20 cellular contexts compared by ENCODE assay signal in the genomic region with DNA sequence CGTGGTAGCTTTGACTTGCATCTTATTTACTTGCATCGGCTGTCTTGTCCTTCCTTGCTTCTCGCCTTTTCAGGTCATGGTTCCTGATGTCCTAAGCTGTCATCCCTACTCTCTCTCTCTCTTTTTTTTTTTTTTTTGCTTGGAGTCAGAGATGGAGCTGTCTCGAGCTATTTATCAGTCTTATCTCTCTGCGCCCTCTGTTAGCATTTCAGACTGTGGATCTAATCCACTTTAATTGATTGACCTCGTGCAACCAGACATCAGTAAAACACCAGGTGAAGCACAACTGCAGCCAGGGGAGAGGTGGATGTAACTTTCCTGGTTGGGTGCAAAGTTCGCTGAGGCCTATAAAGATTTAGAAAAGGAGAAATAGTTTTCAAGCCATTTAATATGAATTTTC.
DNase-seq lines count a peak whose midpoint lies in the region; ATAC-seq, FAIRE-seq and TF ChIP-seq lines count a peak whose summit lies in the region.
"Had no signal": no experiment of that assay in that cellular context is flagged by ENCODE, and none has a peak within 500 bp of the region (broad histone marks: within the 10 kb centered on the region; RNA-seq: fewer than 3 reads in every experiment).

No MANE protein-coding gene starts in this region.

- H3K36me3 Mint-ChIP-seq in GM23338 (ENCODE audit: low read depth), result no peaks in the 10 kb centered on the region
- H3K36me3 Mint-ChIP-seq: CD4-positive, alpha-beta memory T cell had no signal

- WGBS in small intestine, 3 donors, result 16 to 61% (median 40%) methylated on average over 7 of the region's 7 CpGs

- H3K36me3 ChIP-seq in WERI-Rb-1 (no peaks in the 10 kb centered on the region), small intestine (ENCODE audit: control insufficient read depth in 2 of 2, insufficient read depth in 2 of 2, low read length in 2 of 2) (no peaks in the 10 kb centered on the region), GM23338 (ENCODE audit: insufficient read depth) (no peaks in the 10 kb centered on the region)

- H2AFZ ChIP-seq in GM23338, result no peak overlapping the region
- H2AFZ ChIP-seq: GM23248 had no signal

- no peak overlapping the region for H3K27ac Mint-ChIP-seq in GM23338
- H3K27ac Mint-ChIP-seq: CD4-positive, alpha-beta memory T cell had no signal

- DNase-seq in NCI-H82 (lab: John Stamatoyannopoulos, UW) (peak; percentile 85), WERI-Rb-1 (peak; percentile 52), small intestine (peak; percentile 21), GM23338 (ENCODE audit: low spot score) (no peak), NCI-H187 (lab: John Stamatoyannopoulos, UW) (no peak), foreskin fibroblast (no peak)
- DNase-seq: 8988T; ACHN; AML-193; Caco-2; CD4-positive, alpha-beta memory T cell; DMS153; EL; GDM1; GM23248; H9 had no signal

- no peaks in the 10 kb centered on the region for H3K9me2 ChIP-seq in GM23338 (ENCODE audit: insufficient read depth)

- peaks cover 2% of the 10 kb centered on the region for H3K27me3 Mint-ChIP-seq in GM23338 (ENCODE audit: insufficient read depth, low read depth, poor library complexity)
- H3K27me3 Mint-ChIP-seq: CD4-positive, alpha-beta memory T cell had no signal

- H3K9me3 Mint-ChIP-seq in GM23338, result no peaks in the 10 kb centered on the region; the same call in 2 of the 3 replicates
- H3K9me3 Mint-ChIP-seq: H9 had no signal

- H3F3A ChIP-seq in GM23338 (replicated peaks; ENCODE audit: low read depth), result no peaks in the 10 kb centered on the region

- no peaks in the 10 kb centered on the region for H3K27me3 ChIP-seq in WERI-Rb-1 (ENCODE audit: insufficient read depth, low read depth, severe bottlenecking)
- H3K27me3 ChIP-seq in small intestine (ENCODE audit: control insufficient read depth in 2 of 2, insufficient read depth in 2 of 2, low read length in 2 of 2), result no peaks in the 10 kb centered on the region
- H3K27me3 ChIP-seq in GM23338 (ENCODE audit: insufficient read depth), result no peaks in the 10 kb centered on the region

- H3K4me3 Mint-ChIP-seq in GM23338, result no peak overlapping the region
- H3K4me3 Mint-ChIP-seq: CD4-positive, alpha-beta memory T cell; H9 had no signal

- H3K4me1 ChIP-seq in small intestine (ENCODE audit: control insufficient read depth in 2 of 2, insufficient read depth in 1 of 2, low read depth in 1 of 2, low read length in 1 of 2), result no peaks in the 10 kb centered on the region
- no peaks in the 10 kb centered on the region for H3K4me1 ChIP-seq in GM23338 (ENCODE audit: insufficient read depth)
- H3K4me1 ChIP-seq: A549, Caco-2 had no signal

- H3K27ac ChIP-seq in WERI-Rb-1, result peak overlapping the region; percentile 65
- H3K27ac ChIP-seq in small intestine (ENCODE audit: low read depth in 1 of 2, low read length in 1 of 2), result no peak overlapping the region
- no peak overlapping the region for H3K27ac ChIP-seq in GM23338 (ENCODE audit: low read depth)
- H3K27ac ChIP-seq: A549, GM23248 had no signal

- no peaks in the 10 kb centered on the region for H3K9me3 ChIP-seq in WERI-Rb-1 (ENCODE audit: severe bottlenecking)
- no peaks in the 10 kb centered on the region for H3K9me3 ChIP-seq in small intestine (ENCODE audit: control insufficient read depth, low read depth)
- H3K9me3 ChIP-seq: A549, Caco-2 had no signal

- H3K4me2 ChIP-seq in GM23338, result no peak overlapping the region
- H3K4me2 ChIP-seq: A549 had no signal

- no peaks in the 10 kb centered on the region for H4K20me1 ChIP-seq in GM23338 (replicated peaks; ENCODE audit: insufficient read depth)

- 0 out of 3 replicates have a peak, but pooled peaks cover 3% of the 10 kb centered on the region for H3K4me1 Mint-ChIP-seq in GM23338
- H3K4me1 Mint-ChIP-seq: CD4-positive, alpha-beta memory T cell had no signal

- H3K4me3 ChIP-seq in WERI-Rb-1 (ENCODE audit: low read depth, low read length) (no peak overlapping the region), small intestine (ENCODE audit: low read depth in 1 of 2, low read length in 2 of 2) (no peak overlapping the region), GM23338 (no peak overlapping the region), foreskin fibroblast (ENCODE audit: low read depth in 1 of 2, low read length in 2 of 2) (no peak overlapping the region)
- H3K4me3 ChIP-seq: A549, GM12878, GM23248 had no signal

- ATAC-seq in GM23338, result no peak
- ATAC-seq: A549, GM12878, HCT116 had no signal

- H3K79me2 ChIP-seq in GM23338 (replicated peaks; ENCODE audit: insufficient read depth), result no peaks in the 10 kb centered on the region

- no peak for TF ChIP-seq CTCF in WERI-Rb-1 (IDR thresholded peaks at IDR 0.05; ENCODE audit: low read depth, low read length)
- TF ChIP-seq CTCF in GM23338 (conservative IDR thresholded peaks at IDR 0.05; ENCODE audit: low read depth in 2 of 2), result no peak
- no peak for TF ChIP-seq CTCF in foreskin fibroblast (IDR thresholded peaks at IDR 0.05; ENCODE audit: low read depth, low read length)

- FAIRE-seq in small intestine (lab: Jason Lieb, UNC), result no peak
- FAIRE-seq: A549, GM12878, GM19239 had no signal

TF ChIP-seq in GM23338, 12 proteins besides CTCF, POLR2A, EP300 and RAD21:
- TF ChIP-seq CREB1 (CRISPR knock-in tag; IDR thresholded peaks at IDR 0.05; ENCODE audit: low read depth) (no peak), ZNF114 (CRISPR knock-in tag; IDR thresholded peaks at IDR 0.05) (no peak), JUNB (IDR thresholded peaks at IDR 0.05; ENCODE audit: unreplicated experiment) (no peak), EZH2phosphoT487 (IDR thresholded peaks at IDR 0.05; ENCODE audit: unreplicated experiment) (no peak), STAT1 (IDR thresholded peaks at IDR 0.05; ENCODE audit: unreplicated experiment) (no peak), NANOG (IDR thresholded peaks at IDR 0.05; ENCODE audit: borderline replicate concordance) (no peak), ZNF331 (CRISPR knock-in tag; IDR thresholded peaks at IDR 0.05; ENCODE audit: low read depth) (no peak)
- TF ChIP-seq, protein P1, sequence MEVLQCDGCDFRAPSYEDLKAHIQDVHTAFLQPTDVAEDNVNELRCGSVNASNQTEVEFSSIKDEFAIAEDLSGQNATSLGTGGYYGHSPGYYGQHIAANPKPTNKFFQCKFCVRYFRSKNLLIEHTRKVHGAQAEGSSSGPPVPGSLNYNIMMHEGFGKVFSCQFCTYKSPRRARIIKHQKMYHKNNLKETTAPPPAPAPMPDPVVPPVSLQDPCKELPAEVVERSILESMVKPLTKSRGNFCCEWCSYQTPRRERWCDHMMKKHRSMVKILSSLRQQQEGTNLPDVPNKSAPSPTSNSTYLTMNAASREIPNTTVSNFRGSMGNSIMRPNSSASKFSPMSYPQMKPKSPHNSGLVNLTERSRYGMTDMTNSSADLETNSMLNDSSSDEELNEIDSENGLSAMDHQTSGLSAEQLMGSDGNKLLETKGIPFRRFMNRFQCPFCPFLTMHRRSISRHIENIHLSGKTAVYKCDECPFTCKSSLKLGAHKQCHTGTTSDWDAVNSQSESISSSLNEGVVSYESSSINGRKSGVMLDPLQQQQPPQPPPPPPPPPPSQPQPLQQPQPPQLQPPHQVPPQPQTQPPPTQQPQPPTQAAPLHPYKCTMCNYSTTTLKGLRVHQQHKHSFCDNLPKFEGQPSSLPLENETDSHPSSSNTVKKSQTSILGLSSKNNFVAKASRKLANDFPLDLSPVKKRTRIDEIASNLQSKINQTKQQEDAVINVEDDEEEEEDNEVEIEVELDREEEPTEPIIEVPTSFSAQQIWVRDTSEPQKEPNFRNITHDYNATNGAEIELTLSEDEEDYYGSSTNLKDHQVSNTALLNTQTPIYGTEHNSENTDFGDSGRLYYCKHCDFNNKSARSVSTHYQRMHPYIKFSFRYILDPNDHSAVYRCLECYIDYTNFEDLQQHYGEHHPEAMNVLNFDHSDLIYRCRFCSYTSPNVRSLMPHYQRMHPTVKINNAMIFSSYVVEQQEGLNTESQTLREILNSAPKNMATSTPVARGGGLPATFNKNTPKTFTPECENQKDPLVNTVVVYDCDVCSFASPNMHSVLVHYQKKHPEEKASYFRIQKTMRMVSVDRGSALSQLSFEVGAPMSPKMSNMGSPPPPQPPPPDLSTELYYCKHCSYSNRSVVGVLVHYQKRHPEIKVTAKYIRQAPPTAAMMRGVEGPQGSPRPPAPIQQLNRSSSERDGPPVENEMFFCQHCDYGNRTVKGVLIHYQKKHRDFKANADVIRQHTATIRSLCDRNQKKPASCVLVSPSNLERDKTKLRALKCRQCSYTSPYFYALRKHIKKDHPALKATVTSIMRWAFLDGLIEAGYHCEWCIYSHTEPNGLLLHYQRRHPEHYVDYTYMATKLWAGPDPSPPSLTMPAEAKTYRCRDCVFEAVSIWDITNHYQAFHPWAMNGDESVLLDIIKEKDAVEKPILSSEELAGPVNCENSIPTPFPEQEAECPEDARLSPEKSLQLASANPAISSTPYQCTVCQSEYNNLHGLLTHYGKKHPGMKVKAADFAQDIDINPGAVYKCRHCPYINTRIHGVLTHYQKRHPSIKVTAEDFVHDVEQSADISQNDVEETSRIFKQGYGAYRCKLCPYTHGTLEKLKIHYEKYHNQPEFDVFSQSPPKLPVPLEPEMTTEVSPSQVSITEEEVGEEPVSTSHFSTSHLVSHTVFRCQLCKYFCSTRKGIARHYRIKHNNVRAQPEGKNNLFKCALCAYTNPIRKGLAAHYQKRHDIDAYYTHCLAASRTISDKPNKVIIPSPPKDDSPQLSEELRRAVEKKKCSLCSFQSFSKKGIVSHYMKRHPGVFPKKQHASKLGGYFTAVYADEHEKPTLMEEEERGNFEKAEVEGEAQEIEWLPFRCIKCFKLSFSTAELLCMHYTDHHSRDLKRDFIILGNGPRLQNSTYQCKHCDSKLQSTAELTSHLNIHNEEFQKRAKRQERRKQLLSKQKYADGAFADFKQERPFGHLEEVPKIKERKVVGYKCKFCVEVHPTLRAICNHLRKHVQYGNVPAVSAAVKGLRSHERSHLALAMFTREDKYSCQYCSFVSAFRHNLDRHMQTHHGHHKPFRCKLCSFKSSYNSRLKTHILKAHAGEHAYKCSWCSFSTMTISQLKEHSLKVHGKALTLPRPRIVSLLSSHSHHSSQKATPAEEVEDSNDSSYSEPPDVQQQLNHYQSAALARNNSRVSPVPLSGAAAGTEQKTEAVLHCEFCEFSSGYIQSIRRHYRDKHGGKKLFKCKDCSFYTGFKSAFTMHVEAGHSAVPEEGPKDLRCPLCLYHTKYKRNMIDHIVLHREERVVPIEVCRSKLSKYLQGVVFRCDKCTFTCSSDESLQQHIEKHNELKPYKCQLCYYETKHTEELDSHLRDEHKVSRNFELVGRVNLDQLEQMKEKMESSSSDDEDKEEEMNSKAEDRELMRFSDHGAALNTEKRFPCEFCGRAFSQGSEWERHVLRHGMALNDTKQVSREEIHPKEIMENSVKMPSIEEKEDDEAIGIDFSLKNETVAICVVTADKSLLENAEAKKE (CRISPR knock-in tag; IDR thresholded peaks at IDR 0.05), result no peak
TF ChIP-seq in GM23338: peak in this region for 0.

Comparison
In these comparisons a context has a peak if more than half of its experiments do, and no peak if none do; other contexts are left out.
1. DNase-seq: peak in NCI-H82 (single experiment), WERI-Rb-1 (single experiment) and small intestine (single experiment); none in GM23338 (single experiment), NCI-H187 (0 of 2) and foreskin fibroblast (0 of 2).